In genomic region chr10:72899545-72899944, GRCh38 we compare ENCODE assay signal across 10 cellular contexts. TPM values are rescaled to one million over a fixed set of nuclear protein-coding genes. Genes with fewer than 3 reads are reported as not detected.
"Had no signal": no experiment of that assay in that cellular context is flagged by ENCODE, and none has a peak within 500 bp of the region (broad histone marks: within the 10 kb centered on the region; RNA-seq: fewer than 3 reads in every experiment).

No MANE protein-coding gene starts in this region.

- H3K27ac ChIP-seq: HL-60, KMS-11 had no signal

- FAIRE-seq: HepG2, HTR-8/SVneo had no signal

- ATAC-seq: HepG2 had no signal

- H3K4me2 ChIP-seq: KMS-11 had no signal

- DNase-seq: IMR-90, KBM-7, KG1 had no signal

- H3K9ac ChIP-seq: KMS-11 had no signal

RNA-seq across cellular contexts. Expression of gene OIT3, which starts 6.0 kb away (rescaled TPM):
- total RNA-seq: HepG2, HT-29, HT1080, IMR-90 had no signal
- polyA plus RNA-seq: HepG2, IgD-negative memory B cell, IMR-90 had no signal

RNA-seq across cellular contexts. Expression of gene PLA2G12B, which starts 55.1 kb away (rescaled TPM):
- total RNA-seq: HT-29, HT1080, IMR-90 had no signal
- polyA plus RNA-seq: IgD-negative memory B cell, IMR-90 had no signal
